ENCODE assay signal across 1 cellular context in the genomic region with DNA sequence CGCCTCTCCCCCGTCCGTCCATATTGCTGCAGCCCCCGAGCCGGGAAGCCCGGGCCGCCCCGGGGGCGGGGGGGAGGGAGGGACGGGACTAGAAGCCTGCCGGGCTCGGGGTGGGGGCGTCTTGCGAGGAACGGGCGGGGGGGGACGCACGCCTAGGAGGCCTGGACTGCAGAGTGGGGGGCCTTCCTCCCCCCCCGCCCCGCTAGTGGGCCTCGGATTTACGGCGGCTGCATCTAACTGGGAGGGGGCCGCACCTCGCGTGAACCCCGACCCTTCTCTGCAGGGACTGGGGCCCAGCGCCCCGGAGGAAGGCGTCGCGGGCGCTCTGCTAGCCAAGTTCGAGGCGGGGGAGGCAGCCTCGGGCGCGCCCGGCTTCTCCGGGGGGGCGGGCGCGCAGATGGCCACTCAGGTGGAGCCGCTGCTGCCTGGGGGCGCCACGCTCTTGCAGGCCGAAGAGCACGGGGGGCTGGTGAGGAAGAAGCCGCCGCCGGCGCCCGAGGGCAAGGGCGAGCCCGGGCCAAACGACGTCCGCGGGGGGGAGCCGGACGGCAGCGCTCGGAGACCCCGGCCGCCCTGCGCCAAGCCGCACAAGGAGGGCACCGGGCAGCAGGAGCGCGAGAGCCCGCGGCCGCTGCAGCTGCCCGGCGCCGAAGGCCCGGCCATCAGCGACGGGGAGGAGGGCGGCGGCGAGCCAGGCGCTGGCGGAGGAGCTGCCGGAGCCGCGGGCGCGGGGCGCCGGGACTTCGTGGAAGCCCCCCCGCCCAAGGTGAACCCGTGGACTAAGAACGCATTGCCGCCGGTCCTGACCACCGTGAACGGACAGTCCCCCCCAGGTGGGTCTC.
TF ChIP-seq lines count a peak whose summit lies in the region.

TSS of gene LARP1 (plus strand) at position 17 of the 842 bp plus-strand sequence. CDS start at position 398, 381 bp downstream.

TF ChIP-seq in HCT116, 20 proteins besides CTCF, POLR2A, EP300 and RAD21 (continued from another document):
- TF ChIP-seq CBX3 (IDR thresholded peaks at IDR 0.05; ENCODE audit: low read depth) (no peak), EZH2phosphoT487 (IDR thresholded peaks at IDR 0.05; ENCODE audit: borderline replicate concordance) (no peak)
